ENCODE assay signal across 26 cellular contexts in the genomic region with DNA sequence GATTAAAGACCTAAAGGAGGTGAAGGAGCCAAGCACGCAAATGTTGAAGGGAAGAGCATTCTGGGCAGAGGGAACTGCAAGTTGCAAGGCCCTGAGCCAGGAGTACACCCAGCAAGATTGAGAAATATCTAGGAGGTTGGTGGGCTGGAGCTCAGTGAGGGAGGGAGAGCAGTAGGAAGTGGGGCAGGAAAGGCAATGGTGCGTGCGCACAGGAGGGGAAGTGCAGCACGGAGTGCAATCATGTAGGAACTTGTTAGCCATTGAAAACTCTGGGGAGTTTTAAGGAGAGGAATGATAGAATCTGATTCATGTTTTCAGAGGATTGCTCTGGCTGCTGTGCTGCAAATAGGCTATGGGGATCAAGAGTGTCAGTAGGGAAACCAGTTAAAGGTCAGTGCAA. TPM values are rescaled to one million over a fixed set of nuclear protein-coding genes. Genes with fewer than 3 reads are reported as not detected.
DNase-seq lines count a peak whose midpoint lies in the region; ATAC-seq and TF ChIP-seq lines count a peak whose summit lies in the region.
"Had no signal": no experiment of that assay in that cellular context is flagged by ENCODE, and none has a peak within 500 bp of the region (broad histone marks: within the 10 kb centered on the region; RNA-seq: fewer than 3 reads in every experiment).

No MANE protein-coding gene starts in this region.

- TF ChIP-seq POLR2A in spleen (IDR thresholded peaks at IDR 0.05): no peak

- intact Hi-C loops in spleen (cut with DNase I; ENCODE audit: low total_unique reads): no loop called here

- 39 to 54% (median 42%) methylated on average over 4 of the region's 4 CpGs for WGBS in spleen, 5 donors

- peaks cover 6% of the 10 kb centered on the region for H3K4me1 ChIP-seq in RWPE2 (ENCODE audit: insufficient read depth, poor library complexity, severe bottlenecking)
- H3K4me1 ChIP-seq in foreskin keratinocyte: peaks cover 35% of the 10 kb centered on the region
- no peaks in the 10 kb centered on the region for H3K4me1 ChIP-seq in spleen
- H3K4me1 ChIP-seq: BE2C, stomach, thyroid gland had no signal

- in situ Hi-C loops in KBM-7 (cut with MboI; ENCODE audit: low pct_unique_long_range_greater_than_20kb, low sequenced_read_pairs): no loop called here

- DNase-seq in CD1c-positive myeloid dendritic cell (ENCODE audit: extremely low spot score): peak; percentile 42
- DNase-seq in KBM-7: peak; percentile 85
- no peak for DNase-seq in RWPE2 (ENCODE audit: low spot score)
- DNase-seq in foreskin keratinocyte: peak; percentile 63 to 83
- no peak for DNase-seq in GOT3 (lab: John Stamatoyannopoulos, UW)
- no peak for DNase-seq in spleen
- DNase-seq: activated CD4-positive, alpha-beta T cell treated with anti-CD3 and anti-CD28 coated beads for 4 hours; activated T-cell treated with anti-CD3 and anti-CD28 coated beads for 4 hours; anterior cingulate cortex; BE2C; COR-L47; cortex of kidney; DMS79 treated with DMSO at 0.1 percent for 48 hours; Karpas-422; left ventricle myocardium superior; natural killer cell; NCI-H1092; NCI-H187; NCI-H526; SK-N-SH; small intestine; stimulated activated CD4-positive, alpha-beta T cell treated with anti-CD3 and anti-CD28 coated beads, Interleukin-2, amount 100 ng/mL, for 24 hours; stomach; T-helper 2 cell; thyroid gland had no signal

- TF ChIP-seq CTCF in RWPE2 (IDR thresholded peaks at IDR 0.05; ENCODE audit: poor library complexity, severe bottlenecking): no peak
- no peak for TF ChIP-seq CTCF in foreskin keratinocyte (conservative IDR thresholded peaks at IDR 0.05)
- no peak for TF ChIP-seq CTCF in spleen (IDR thresholded peaks at IDR 0.05 in 8 of 11, conservative IDR thresholded peaks at IDR 0.05 in 3 of 11)

- H3K4me3 ChIP-seq in RWPE2 (ENCODE audit: severe bottlenecking) (no peak overlapping the region), spleen (no peak overlapping the region)
- H3K4me3 ChIP-seq: stomach, thyroid gland had no signal

- ATAC-seq in RWPE2 (ENCODE audit: low read depth) (peak; percentile 76), foreskin keratinocyte (peak; percentile 85), GM18861 (IDR thresholded peaks at IDR 0.05; ENCODE audit: unreplicated experiment) (no peak)
- ATAC-seq: left ventricle myocardium superior, natural killer cell had no signal

- H3K27ac ChIP-seq in RWPE2 (ENCODE audit: poor library complexity, severe bottlenecking) (peak overlapping the region; percentile 23), foreskin keratinocyte (no peak overlapping the region), spleen (no peak overlapping the region)
- H3K27ac ChIP-seq: stomach, thyroid gland had no signal

- H3K36me3 ChIP-seq in RWPE2 (ENCODE audit: low read depth): no peaks in the 10 kb centered on the region
- no peaks in the 10 kb centered on the region for H3K36me3 ChIP-seq in spleen
- H3K36me3 ChIP-seq: BE2C, stomach, thyroid gland had no signal

- H3K27me3 ChIP-seq in RWPE2 (ENCODE audit: insufficient read depth, poor library complexity, severe bottlenecking) (no peaks in the 10 kb centered on the region), foreskin keratinocyte (no peaks in the 10 kb centered on the region), spleen (replicated peaks in 1 of 7) (peaks cover 0 to 17% (median 0%) of the 10 kb centered on the region in 7 donors)
- H3K27me3 ChIP-seq: BE2C, thyroid gland had no signal

- no peaks in the 10 kb centered on the region for H3K9me3 ChIP-seq in RWPE2 (ENCODE audit: severe bottlenecking)
- H3K9me3 ChIP-seq in spleen: peaks cover 0 to 4% (median 0%) of the 10 kb centered on the region in 8 donors
- H3K9me3 ChIP-seq: BE2C, SK-N-SH, thyroid gland had no signal

RNA-seq across cellular contexts. Expression of a gene that starts 13.2 kb away (rescaled TPM):
- total RNA-seq in foreskin keratinocyte: 30.3 and 31.3 TPM in 2 replicates
- polyA plus RNA-seq in foreskin keratinocyte: 7.6 and 9.5 TPM in 2 replicates
- total RNA-seq in spleen: 1 to 10 TPM in 1 of 7 donors, under 1 TPM in 6; 0.43 to 1.2 (median 0.77) TPM
- polyA plus RNA-seq in spleen: under 1 TPM; 0.09 to 0.16 (median 0.11) TPM

Comparison
In these comparisons a context has a peak if more than half of its experiments do, and no peak if none do; other contexts are left out.
1. DNase-seq: peak in CD1c-positive myeloid dendritic cell (single experiment), KBM-7 (single experiment) and foreskin keratinocyte (2 of 2); none in RWPE2 (single experiment), GOT3 (single experiment) and spleen (single experiment).
2. RNA of a gene that starts 13.2 kb away (total RNA-seq): 30.3 to 31.3 TPM in foreskin keratinocyte; 0.43 to 1.2 TPM in spleen; every median in the first group is over 10 times any median in the second.